In genomic region chr22:19224557-19224956, GRCh38 we compare ENCODE assay signal across 33 cellular contexts.
"Had no signal": no experiment of that assay in that cellular context is flagged by ENCODE, and none has a peak within 500 bp of the region (broad histone marks: within the 10 kb centered on the region; RNA-seq: fewer than 3 reads in every experiment).

No MANE protein-coding gene starts in this region.

- H3K27ac ChIP-seq: KMS-11 had no signal

- H3K4me3 ChIP-seq: MG63 had no signal

- H3K9me3 ChIP-seq: MG63 had no signal

- H3K9ac ChIP-seq: KMS-11 had no signal

- H3K27me3 ChIP-seq: MG63 had no signal

- DNase-seq: Karpas-422, Kasumi-1, KG1, MG63, MM.1S, MV-4-11, NCI-H1048, NCI-H1092, NCI-H1092 treated with DMSO at 0.1 percent for 48 hours, NCI-H1105, NCI-H1105 treated with DMSO at 0.1 percent for 48 hours, NCI-H1417 treated with DMSO at 0.1 percent for 48 hours, NCI-H1436, NCI-H1436 treated with DMSO at 0.1 percent for 48 hours, NCI-H146, NCI-H1694, NCI-H1694 treated with DMSO at 0.1 percent for 48 hours, NCI-H187, NCI-H187 treated with DMSO at 0.1 percent for 48 hours, NCI-H1930, NCI-H2029, NCI-H2029 treated with DMSO at 0.1 percent for 48 hours, NCI-H2081, NCI-H2081 treated with DMSO at 0.1 percent for 48 hours, NCI-H2107, NCI-H2171, NCI-H2171 treated with DMSO at 0.1 percent for 48 hours, NCI-H2227 treated with DMSO at 0.1 percent for 48 hours, NCI-H226, NCI-H345, NCI-H446, NCI-H446 treated with DMSO at 0.1 percent for 48 hours had no signal

- H3K36me3 ChIP-seq: MG63 had no signal

- H3K4me2 ChIP-seq: KMS-11 had no signal
